ENCODE assay signal across 21 cellular contexts in the genomic region with DNA sequence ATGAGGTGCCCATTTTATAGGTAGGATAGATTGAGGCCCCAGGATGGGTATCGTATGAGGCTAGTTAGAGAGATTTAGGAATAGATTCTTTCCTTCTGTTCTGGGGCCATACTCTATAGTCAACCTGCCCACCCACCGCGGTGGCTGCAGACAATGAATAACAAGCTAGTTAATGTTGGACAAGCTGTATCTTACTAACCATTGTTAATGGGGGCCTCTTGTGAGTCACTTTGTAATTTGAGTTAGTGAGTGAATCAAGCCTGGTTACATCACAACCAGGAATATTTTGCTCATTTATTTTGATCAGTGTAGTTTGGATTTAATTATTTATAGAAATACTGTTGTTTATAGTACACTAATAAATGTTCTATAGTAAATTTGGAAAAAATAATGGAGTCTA. TPM values are rescaled to one million over a fixed set of nuclear protein-coding genes. Genes with fewer than 3 reads are reported as not detected.
"Had no signal": no experiment of that assay in that cellular context is flagged by ENCODE, and none has a peak within 500 bp of the region (broad histone marks: within the 10 kb centered on the region; RNA-seq: fewer than 3 reads in every experiment).

No MANE protein-coding gene starts in this region.

- H3K9me3 ChIP-seq: SK-N-SH had no signal

- DNase-seq: KBM-7, MV-4-11, NCI-H1048, NCI-H1105, NCI-H1417, NCI-H146, NCI-H1694 treated with DMSO at 0.1 percent for 48 hours, NCI-H1930, NCI-H2081, NCI-H2107, NCI-H2227 treated with DMSO at 0.1 percent for 48 hours, NCI-H524, NCI-H526 treated with DMSO at 0.1 percent for 48 hours, NCI-H748 treated with DMSO at 0.1 percent for 48 hours, SHP77, SK-N-SH had no signal

- H3K27ac ChIP-seq: RWPE1 had no signal

RNA-seq across cellular contexts. Expression of a gene that starts 7.3 kb away (rescaled TPM):
- total RNA-seq: HT-29, LHCN-M2, MCF 10A, NCI-H460 had no signal
